Comparison of ENCODE assay signal across 1 cellular context in the genomic region with DNA sequence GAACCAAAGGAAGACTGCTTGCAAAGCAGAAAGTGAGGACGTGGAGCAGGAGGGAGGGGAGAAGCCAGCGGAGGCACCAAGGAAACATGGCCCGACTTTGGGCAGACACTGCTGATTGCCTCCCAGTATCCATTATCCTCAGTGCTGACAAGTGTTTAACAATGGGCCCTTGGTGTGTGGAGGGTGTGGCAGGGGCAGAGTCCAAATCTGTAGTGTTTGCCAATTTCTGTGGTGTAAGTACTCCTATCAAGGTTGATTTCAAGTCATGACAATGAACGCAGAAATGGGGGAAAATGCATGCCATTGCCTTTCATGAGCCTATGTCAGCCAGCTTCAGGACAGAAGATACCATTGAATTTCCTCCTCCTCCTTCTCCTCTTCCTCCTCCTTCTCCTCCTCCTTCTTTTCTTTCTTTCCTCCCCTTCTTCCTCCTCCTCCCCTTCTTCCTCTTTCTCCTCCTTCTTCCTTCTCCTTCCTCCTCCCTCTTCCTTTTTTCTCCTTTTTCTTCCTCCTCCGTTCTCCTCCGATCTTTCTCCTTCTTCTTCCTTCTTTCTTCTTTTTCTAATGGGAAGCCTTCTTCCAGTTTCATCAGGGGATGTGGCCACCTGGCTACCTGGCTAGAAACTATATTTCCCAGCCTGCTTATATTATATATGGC.
TF ChIP-seq lines count a peak whose summit lies in the region.

No MANE protein-coding gene starts in this region.

TF ChIP-seq in GM23338, 12 proteins besides CTCF, POLR2A, EP300 and RAD21:
- no peak for TF ChIP-seq JUNB (IDR thresholded peaks at IDR 0.05; ENCODE audit: unreplicated experiment)
- no peak for TF ChIP-seq POLR2AphosphoS5 (IDR thresholded peaks at IDR 0.05; ENCODE audit: low read depth)
- TF ChIP-seq, protein P1, sequence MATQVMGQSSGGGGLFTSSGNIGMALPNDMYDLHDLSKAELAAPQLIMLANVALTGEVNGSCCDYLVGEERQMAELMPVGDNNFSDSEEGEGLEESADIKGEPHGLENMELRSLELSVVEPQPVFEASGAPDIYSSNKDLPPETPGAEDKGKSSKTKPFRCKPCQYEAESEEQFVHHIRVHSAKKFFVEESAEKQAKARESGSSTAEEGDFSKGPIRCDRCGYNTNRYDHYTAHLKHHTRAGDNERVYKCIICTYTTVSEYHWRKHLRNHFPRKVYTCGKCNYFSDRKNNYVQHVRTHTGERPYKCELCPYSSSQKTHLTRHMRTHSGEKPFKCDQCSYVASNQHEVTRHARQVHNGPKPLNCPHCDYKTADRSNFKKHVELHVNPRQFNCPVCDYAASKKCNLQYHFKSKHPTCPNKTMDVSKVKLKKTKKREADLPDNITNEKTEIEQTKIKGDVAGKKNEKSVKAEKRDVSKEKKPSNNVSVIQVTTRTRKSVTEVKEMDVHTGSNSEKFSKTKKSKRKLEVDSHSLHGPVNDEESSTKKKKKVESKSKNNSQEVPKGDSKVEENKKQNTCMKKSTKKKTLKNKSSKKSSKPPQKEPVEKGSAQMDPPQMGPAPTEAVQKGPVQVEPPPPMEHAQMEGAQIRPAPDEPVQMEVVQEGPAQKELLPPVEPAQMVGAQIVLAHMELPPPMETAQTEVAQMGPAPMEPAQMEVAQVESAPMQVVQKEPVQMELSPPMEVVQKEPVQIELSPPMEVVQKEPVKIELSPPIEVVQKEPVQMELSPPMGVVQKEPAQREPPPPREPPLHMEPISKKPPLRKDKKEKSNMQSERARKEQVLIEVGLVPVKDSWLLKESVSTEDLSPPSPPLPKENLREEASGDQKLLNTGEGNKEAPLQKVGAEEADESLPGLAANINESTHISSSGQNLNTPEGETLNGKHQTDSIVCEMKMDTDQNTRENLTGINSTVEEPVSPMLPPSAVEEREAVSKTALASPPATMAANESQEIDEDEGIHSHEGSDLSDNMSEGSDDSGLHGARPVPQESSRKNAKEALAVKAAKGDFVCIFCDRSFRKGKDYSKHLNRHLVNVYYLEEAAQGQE (IDR thresholded peaks at IDR 0.05; ENCODE audit: unreplicated experiment), result no peak
- no peak for TF ChIP-seq NANOG (IDR thresholded peaks at IDR 0.05; ENCODE audit: borderline replicate concordance)
- TF ChIP-seq CREB1 (CRISPR knock-in tag; IDR thresholded peaks at IDR 0.05; ENCODE audit: low read depth), result no peak
- TF ChIP-seq, protein P2, sequence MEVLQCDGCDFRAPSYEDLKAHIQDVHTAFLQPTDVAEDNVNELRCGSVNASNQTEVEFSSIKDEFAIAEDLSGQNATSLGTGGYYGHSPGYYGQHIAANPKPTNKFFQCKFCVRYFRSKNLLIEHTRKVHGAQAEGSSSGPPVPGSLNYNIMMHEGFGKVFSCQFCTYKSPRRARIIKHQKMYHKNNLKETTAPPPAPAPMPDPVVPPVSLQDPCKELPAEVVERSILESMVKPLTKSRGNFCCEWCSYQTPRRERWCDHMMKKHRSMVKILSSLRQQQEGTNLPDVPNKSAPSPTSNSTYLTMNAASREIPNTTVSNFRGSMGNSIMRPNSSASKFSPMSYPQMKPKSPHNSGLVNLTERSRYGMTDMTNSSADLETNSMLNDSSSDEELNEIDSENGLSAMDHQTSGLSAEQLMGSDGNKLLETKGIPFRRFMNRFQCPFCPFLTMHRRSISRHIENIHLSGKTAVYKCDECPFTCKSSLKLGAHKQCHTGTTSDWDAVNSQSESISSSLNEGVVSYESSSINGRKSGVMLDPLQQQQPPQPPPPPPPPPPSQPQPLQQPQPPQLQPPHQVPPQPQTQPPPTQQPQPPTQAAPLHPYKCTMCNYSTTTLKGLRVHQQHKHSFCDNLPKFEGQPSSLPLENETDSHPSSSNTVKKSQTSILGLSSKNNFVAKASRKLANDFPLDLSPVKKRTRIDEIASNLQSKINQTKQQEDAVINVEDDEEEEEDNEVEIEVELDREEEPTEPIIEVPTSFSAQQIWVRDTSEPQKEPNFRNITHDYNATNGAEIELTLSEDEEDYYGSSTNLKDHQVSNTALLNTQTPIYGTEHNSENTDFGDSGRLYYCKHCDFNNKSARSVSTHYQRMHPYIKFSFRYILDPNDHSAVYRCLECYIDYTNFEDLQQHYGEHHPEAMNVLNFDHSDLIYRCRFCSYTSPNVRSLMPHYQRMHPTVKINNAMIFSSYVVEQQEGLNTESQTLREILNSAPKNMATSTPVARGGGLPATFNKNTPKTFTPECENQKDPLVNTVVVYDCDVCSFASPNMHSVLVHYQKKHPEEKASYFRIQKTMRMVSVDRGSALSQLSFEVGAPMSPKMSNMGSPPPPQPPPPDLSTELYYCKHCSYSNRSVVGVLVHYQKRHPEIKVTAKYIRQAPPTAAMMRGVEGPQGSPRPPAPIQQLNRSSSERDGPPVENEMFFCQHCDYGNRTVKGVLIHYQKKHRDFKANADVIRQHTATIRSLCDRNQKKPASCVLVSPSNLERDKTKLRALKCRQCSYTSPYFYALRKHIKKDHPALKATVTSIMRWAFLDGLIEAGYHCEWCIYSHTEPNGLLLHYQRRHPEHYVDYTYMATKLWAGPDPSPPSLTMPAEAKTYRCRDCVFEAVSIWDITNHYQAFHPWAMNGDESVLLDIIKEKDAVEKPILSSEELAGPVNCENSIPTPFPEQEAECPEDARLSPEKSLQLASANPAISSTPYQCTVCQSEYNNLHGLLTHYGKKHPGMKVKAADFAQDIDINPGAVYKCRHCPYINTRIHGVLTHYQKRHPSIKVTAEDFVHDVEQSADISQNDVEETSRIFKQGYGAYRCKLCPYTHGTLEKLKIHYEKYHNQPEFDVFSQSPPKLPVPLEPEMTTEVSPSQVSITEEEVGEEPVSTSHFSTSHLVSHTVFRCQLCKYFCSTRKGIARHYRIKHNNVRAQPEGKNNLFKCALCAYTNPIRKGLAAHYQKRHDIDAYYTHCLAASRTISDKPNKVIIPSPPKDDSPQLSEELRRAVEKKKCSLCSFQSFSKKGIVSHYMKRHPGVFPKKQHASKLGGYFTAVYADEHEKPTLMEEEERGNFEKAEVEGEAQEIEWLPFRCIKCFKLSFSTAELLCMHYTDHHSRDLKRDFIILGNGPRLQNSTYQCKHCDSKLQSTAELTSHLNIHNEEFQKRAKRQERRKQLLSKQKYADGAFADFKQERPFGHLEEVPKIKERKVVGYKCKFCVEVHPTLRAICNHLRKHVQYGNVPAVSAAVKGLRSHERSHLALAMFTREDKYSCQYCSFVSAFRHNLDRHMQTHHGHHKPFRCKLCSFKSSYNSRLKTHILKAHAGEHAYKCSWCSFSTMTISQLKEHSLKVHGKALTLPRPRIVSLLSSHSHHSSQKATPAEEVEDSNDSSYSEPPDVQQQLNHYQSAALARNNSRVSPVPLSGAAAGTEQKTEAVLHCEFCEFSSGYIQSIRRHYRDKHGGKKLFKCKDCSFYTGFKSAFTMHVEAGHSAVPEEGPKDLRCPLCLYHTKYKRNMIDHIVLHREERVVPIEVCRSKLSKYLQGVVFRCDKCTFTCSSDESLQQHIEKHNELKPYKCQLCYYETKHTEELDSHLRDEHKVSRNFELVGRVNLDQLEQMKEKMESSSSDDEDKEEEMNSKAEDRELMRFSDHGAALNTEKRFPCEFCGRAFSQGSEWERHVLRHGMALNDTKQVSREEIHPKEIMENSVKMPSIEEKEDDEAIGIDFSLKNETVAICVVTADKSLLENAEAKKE (CRISPR knock-in tag; IDR thresholded peaks at IDR 0.05), result no peak
- TF ChIP-seq, protein P3, sequence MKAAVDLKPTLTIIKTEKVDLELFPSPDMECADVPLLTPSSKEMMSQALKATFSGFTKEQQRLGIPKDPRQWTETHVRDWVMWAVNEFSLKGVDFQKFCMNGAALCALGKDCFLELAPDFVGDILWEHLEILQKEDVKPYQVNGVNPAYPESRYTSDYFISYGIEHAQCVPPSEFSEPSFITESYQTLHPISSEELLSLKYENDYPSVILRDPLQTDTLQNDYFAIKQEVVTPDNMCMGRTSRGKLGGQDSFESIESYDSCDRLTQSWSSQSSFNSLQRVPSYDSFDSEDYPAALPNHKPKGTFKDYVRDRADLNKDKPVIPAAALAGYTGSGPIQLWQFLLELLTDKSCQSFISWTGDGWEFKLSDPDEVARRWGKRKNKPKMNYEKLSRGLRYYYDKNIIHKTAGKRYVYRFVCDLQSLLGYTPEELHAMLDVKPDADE (IDR thresholded peaks at IDR 0.05), result no peak
- TF ChIP-seq ZNF114 (CRISPR knock-in tag; IDR thresholded peaks at IDR 0.05), result no peak
- TF ChIP-seq EZH2phosphoT487 (IDR thresholded peaks at IDR 0.05; ENCODE audit: unreplicated experiment), result no peak
- no peak for TF ChIP-seq EZH2 (IDR thresholded peaks at IDR 0.05; ENCODE audit: low read depth, unreplicated experiment)
- TF ChIP-seq STAT1 (IDR thresholded peaks at IDR 0.05; ENCODE audit: unreplicated experiment), result no peak
- TF ChIP-seq ZNF331 (CRISPR knock-in tag; IDR thresholded peaks at IDR 0.05; ENCODE audit: low read depth), result no peak
